Comparison of ENCODE assay signal across 8 cellular contexts in the genomic region with DNA sequence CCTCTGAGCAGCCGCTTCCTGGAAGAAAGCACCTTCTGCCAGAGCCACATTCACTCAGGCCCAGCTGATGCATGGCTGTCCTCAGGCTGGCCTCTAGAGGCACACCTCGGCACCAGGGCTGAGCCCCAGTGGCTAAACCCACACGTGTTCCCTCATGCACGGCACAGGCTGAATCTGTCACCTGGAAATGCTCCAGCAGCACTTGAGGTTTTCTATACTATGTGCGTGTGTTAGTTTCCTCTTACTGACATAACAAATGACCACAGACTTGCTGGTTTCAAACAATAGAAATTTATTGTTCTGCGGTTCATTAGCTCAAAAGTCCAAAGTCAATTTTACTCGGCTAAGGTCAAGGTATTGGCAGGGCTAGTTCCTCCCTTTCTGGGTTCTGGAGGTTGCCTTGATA.
A peak's percentile ranks its signal among the peaks of the same experiment; 100 is the strongest.
DNase-seq lines count a peak whose midpoint lies in the region; ATAC-seq and TF ChIP-seq lines count a peak whose summit lies in the region.

No MANE protein-coding gene starts in this region.

- intact Hi-C loops in posterior cingulate gyrus (cut with DNase I) = no loop called here

- H3K27ac Mint-ChIP-seq in stimulated activated memory B cell treated with anti-CD40 and anti-IgM and Interleukin-4, amounts not matched to agents 10 μg/mL and 1 μg/mL and 100 μg/mL, for 72 hours = no peak overlapping the region

- DNase-seq in DMS 273 (lab: John Stamatoyannopoulos, UW; ENCODE audit: unreplicated experiment) (peak; percentile 53), DMS 273 treated with DMSO at 0.1 percent for 48 hours (lab: John Stamatoyannopoulos, UW) (no peak), NCI-H69 (lab: John Stamatoyannopoulos, UW) (peak; percentile 47), epithelial cell of esophagus (ENCODE audit: low read depth) (peak; percentile 54), posterior cingulate gyrus (no peak)

- peaks cover 34% of the 10 kb centered on the region for H3K27me3 Mint-ChIP-seq in stimulated activated memory B cell treated with anti-CD40 and anti-IgM and Interleukin-4, amounts not matched to agents 10 μg/mL and 1 μg/mL and 100 μg/mL, for 72 hours

- TF ChIP-seq CTCF in epithelial cell of esophagus (IDR thresholded peaks at IDR 0.05; ENCODE audit: insufficient read depth, low read depth, low read length, missing control alignments) = peak; percentile 53

- H3K9me3 Mint-ChIP-seq in stimulated activated memory B cell treated with anti-CD40 and anti-IgM and Interleukin-4, amounts not matched to agents 10 μg/mL and 1 μg/mL and 100 μg/mL, for 72 hours = no peaks in the 10 kb centered on the region

- ATAC-seq in GM19023 (IDR thresholded peaks at IDR 0.05; ENCODE audit: unreplicated experiment) (peak; percentile 95), HG03025 (IDR thresholded peaks at IDR 0.05; ENCODE audit: low FRiP score, unreplicated experiment) (peak; percentile 84)
- ATAC-seq in stimulated activated memory B cell treated with anti-CD40 and anti-IgM and Interleukin-4, amounts not matched to agents 10 μg/mL and 1 μg/mL and 100 μg/mL, for 72 hours = peak; percentile 71

- H3K4me3 Mint-ChIP-seq in stimulated activated memory B cell treated with anti-CD40 and anti-IgM and Interleukin-4, amounts not matched to agents 10 μg/mL and 1 μg/mL and 100 μg/mL, for 72 hours = no peak overlapping the region

- no peak overlapping the region for H3K4me3 ChIP-seq in epithelial cell of esophagus (ENCODE audit: low read length)

- H3K4me1 Mint-ChIP-seq in stimulated activated memory B cell treated with anti-CD40 and anti-IgM and Interleukin-4, amounts not matched to agents 10 μg/mL and 1 μg/mL and 100 μg/mL, for 72 hours = no peaks in the 10 kb centered on the region

- H3K36me3 Mint-ChIP-seq in stimulated activated memory B cell treated with anti-CD40 and anti-IgM and Interleukin-4, amounts not matched to agents 10 μg/mL and 1 μg/mL and 100 μg/mL, for 72 hours = no peaks in the 10 kb centered on the region

Comparison
In these comparisons a context has a peak if more than half of its experiments do, and no peak if none do; other contexts are left out.
1. DNase-seq: peak in DMS 273 (single experiment), NCI-H69 (single experiment) and epithelial cell of esophagus (single experiment); none in DMS 273 treated with DMSO at 0.1 percent for 48 hours (single experiment) and posterior cingulate gyrus (0 of 10).
2. Peak in every context shown above with its lines, with median percentiles within 50 percentile points of each other: ATAC-seq.